ENCODE assay signal across 10 cellular contexts in genomic region chr3:105764378-105765376, GRCh38.
DNase-seq lines count a peak whose midpoint lies in the region; ATAC-seq, FAIRE-seq and TF ChIP-seq lines count a peak whose summit lies in the region.
"Had no signal": no experiment of that assay in that cellular context is flagged by ENCODE, and none has a peak within 500 bp of the region (broad histone marks: within the 10 kb centered on the region; RNA-seq: fewer than 3 reads in every experiment).

No MANE protein-coding gene starts in this region.

- no peak overlapping the region for H3K9ac ChIP-seq in GM12878 (ENCODE audit: control insufficient read depth, insufficient read depth, low read length)

- in situ Hi-C loops in GM12878 (cut with MboI) = no loop called here

- CTCF ChIA-PET in CD8-positive, alpha-beta T cell (lab: Charles Lee) = interaction anchor here (1.6 kb wide), 1 partner anchor 24 kb away, joined by 5 read pairs; no protein-coding TSS in a partner anchor
- CTCF ChIA-PET in GM12878 (lab: Yijun Ruan, JAX) = no interaction called here

- no peak overlapping the region for H3K27ac ChIP-seq in CD8-positive, alpha-beta T cell (ENCODE audit: low read depth, low read length)
- no peak overlapping the region for H3K27ac ChIP-seq in GM12878 (ENCODE audit: control insufficient read depth, insufficient read depth)
- H3K27ac ChIP-seq in osteoblast (ENCODE audit: low read depth, low read length) = no peak overlapping the region

- H3K27me3 Mint-ChIP-seq in CD8-positive, alpha-beta T cell (ENCODE audit: low read depth) = no peaks in the 10 kb centered on the region

- intact Hi-C loops in CD8-positive, alpha-beta T cell (cut with DNase I, micrococcal nuclease) = loop anchor here in 1 of 2 experiments (1.0 to 5.0 kb wide), 3 partner anchors 11 to 42 kb away; no protein-coding TSS in a partner anchor
- intact Hi-C loops in GM12878 (cut with micrococcal nuclease; ENCODE audit: unreplicated experiment) = no loop called here

- H3K79me2 ChIP-seq in GM12878 (ENCODE audit: control insufficient read depth, insufficient read depth, low read length) = no peaks in the 10 kb centered on the region; the same call in none of the 2 replicates
- H3K79me2 ChIP-seq in osteoblast (ENCODE audit: insufficient read depth, low read length) = peaks cover 100% of the 10 kb centered on the region

- H3K36me3 ChIP-seq in CD8-positive, alpha-beta T cell (ENCODE audit: insufficient read depth, low read length) = peaks cover 5% of the 10 kb centered on the region
- H3K36me3 ChIP-seq in GM12878 (ENCODE audit: control insufficient read depth in 2 of 2, insufficient read depth in 2 of 2, low read length in 1 of 2) (peaks cover 0 to 9% of the 10 kb centered on the region in 2 experiments; a peak in 2 of 4 replicates), osteoblast (ENCODE audit: insufficient read depth, low read length) (peaks cover 24% of the 10 kb centered on the region)

- H2AFZ ChIP-seq in GM12878 (ENCODE audit: control insufficient read depth, low read depth, low read length) = no peak overlapping the region
- no peak overlapping the region for H2AFZ ChIP-seq in osteoblast (ENCODE audit: low read length)

- H3K36me3 Mint-ChIP-seq in CD8-positive, alpha-beta T cell = peaks cover 57% of the 10 kb centered on the region

- peak; percentile 7 for FAIRE-seq in GM12878 (lab: Jason Lieb, UNC)

- peaks cover 18% of the 10 kb centered on the region for H3K9me3 Mint-ChIP-seq in CD8-positive, alpha-beta T cell

- no peak for TF ChIP-seq EP300 in GM12878 (IDR thresholded peaks at IDR 0.05; ENCODE audit: borderline replicate concordance in 1 of 2, control insufficient read depth in 1 of 2, low read depth in 2 of 2, low read length in 2 of 2)

- peaks cover 50% of the 10 kb centered on the region for H3K4me1 ChIP-seq in CD8-positive, alpha-beta T cell (ENCODE audit: insufficient read depth, low read length)
- H3K4me1 ChIP-seq in GM12878 (ENCODE audit: control insufficient read depth, insufficient read depth, low read length) = peaks cover 11% of the 10 kb centered on the region
- no peaks in the 10 kb centered on the region for H3K4me1 ChIP-seq in osteoblast (ENCODE audit: insufficient read depth, low read length)

- SMC1A ChIA-PET in GM12878 (lab: Charles Lee; ENCODE audit: uncharacterized antibody, unreplicated experiment) = interaction anchor here (1.0 to 1.5 kb wide), 5 partner anchors 10 to 360 kb away, joined by 3 to 6 read pairs (median 4); no protein-coding TSS in a partner anchor

- H3K4me3 Mint-ChIP-seq in CD8-positive, alpha-beta T cell = peak overlapping the region; percentile 8

- H3K27ac Mint-ChIP-seq in CD8-positive, alpha-beta T cell = peak overlapping the region; percentile 83

- no peak overlapping the region for H3K4me3 ChIP-seq in CD8-positive, alpha-beta T cell (ENCODE audit: low read depth, low read length)
- H3K4me3 ChIP-seq in GM12878 = no peak overlapping the region
- no peak overlapping the region for H3K4me3 ChIP-seq in foreskin fibroblast (ENCODE audit: low read depth in 1 of 2, low read length in 2 of 2)
- H3K4me3 ChIP-seq in osteoblast (ENCODE audit: insufficient read depth, low read length) = no peak overlapping the region

- H4K20me1 ChIP-seq in GM12878 (ENCODE audit: control insufficient read depth, insufficient read depth) (no peaks in the 10 kb centered on the region), osteoblast (ENCODE audit: insufficient read depth, low read length) (peaks cover 25% of the 10 kb centered on the region)

- no peaks in the 10 kb centered on the region for H3K27me3 ChIP-seq in CD8-positive, alpha-beta T cell (ENCODE audit: insufficient read depth, low read length)
- H3K27me3 ChIP-seq in GM12878 (replicated peaks in 1 of 2; ENCODE audit: control insufficient read depth in 2 of 2, insufficient read depth in 2 of 2, low read length in 1 of 2) = no peaks in the 10 kb centered on the region
- H3K27me3 ChIP-seq in osteoblast (ENCODE audit: insufficient read depth, low read length) = no peaks in the 10 kb centered on the region

- BruUV-seq in GM12878 (replicated peaks; lab: Mats Ljungman, UMichigan) = no TSS peak

- TF ChIP-seq RAD21 in GM12878 (IDR thresholded peaks at IDR 0.05; ENCODE audit: insufficient read depth, low read depth, low read length) = no peak

- TF ChIP-seq CTCF in CD8-positive, alpha-beta T cell (IDR thresholded peaks at IDR 0.05) = no peak
- no peak for TF ChIP-seq CTCF in GM12878 (IDR thresholded peaks at IDR 0.05 in 2 of 3, conservative IDR thresholded peaks at IDR 0.05 in 1 of 3; ENCODE audit: control insufficient read depth in 2 of 3, extremely low read depth in 1 of 3, insufficient read depth in 1 of 3, low read depth in 3 of 3, low read length in 3 of 3)
- no peak for TF ChIP-seq CTCF in foreskin fibroblast (IDR thresholded peaks at IDR 0.05; ENCODE audit: low read depth, low read length)
- no peak for TF ChIP-seq CTCF in osteoblast (IDR thresholded peaks at IDR 0.05; ENCODE audit: extremely low read depth, low read depth, low read length)

- 36% methylated on average over 2 of the region's 2 CpGs for WGBS in GM12878 (ENCODE audit: insufficient coverage, insufficient replicate concordance, low lambda C conversion rate, missing lambda C conversion rate)

- no peak for DNase-seq in CD8-positive, alpha-beta T cell
- peak; percentile 51 to 80 for DNase-seq in NOMO-1 (lab: John Stamatoyannopoulos, UW; ENCODE audit: unreplicated experiment in 2 of 2)
- no peak for DNase-seq in GM12878 (ENCODE audit: low read depth, low spot score)
- no peak for DNase-seq in COR-L47 (lab: John Stamatoyannopoulos, UW)
- no peak for DNase-seq in foreskin melanocyte
- DNase-seq in foreskin fibroblast = no peak
- DNase-seq in osteoblast (ENCODE audit: insufficient read length, low spot score, missing footprints) = no peak
- DNase-seq: amniotic stem cell; NK-92 treated with Interleukin-12 subunit alpha and Interleukin-12 subunit beta, amount 100 ng/mL, for 24 hours had no signal

- RAD21 ChIA-PET in GM12878 (lab: Charles Lee; ENCODE audit: unreplicated experiment) = interaction anchor here (0.7 to 1.1 kb wide), 5 partner anchors 40 to 76 kb away, joined by 3 to 5 read pairs (median 3); no protein-coding TSS in a partner anchor

- H3K4me2 ChIP-seq in GM12878 (ENCODE audit: control insufficient read depth, insufficient read depth) (no peak overlapping the region; the same call in 1 of the 2 replicates), osteoblast (ENCODE audit: insufficient read depth, low read length) (no peak overlapping the region)

- ATAC-seq in CD8-positive, alpha-beta T cell = peak; percentile 52
- ATAC-seq in GM21390 (IDR thresholded peaks at IDR 0.05; ENCODE audit: unreplicated experiment) = peak; percentile 77
- peak; percentile 79 for ATAC-seq in GM12878

- H3K4me1 Mint-ChIP-seq in CD8-positive, alpha-beta T cell (ENCODE audit: low read depth) = peaks cover 79% of the 10 kb centered on the region

- H3K9me3 ChIP-seq in CD8-positive, alpha-beta T cell (ENCODE audit: low read length) = no peaks in the 10 kb centered on the region
- peaks cover 20% of the 10 kb centered on the region for H3K9me3 ChIP-seq in GM12878 (replicated peaks; ENCODE audit: control insufficient read depth, insufficient read depth, low read length)
- no peaks in the 10 kb centered on the region for H3K9me3 ChIP-seq in osteoblast (ENCODE audit: low read depth, low read length)

- TF ChIP-seq POLR2A in GM12878 (IDR thresholded peaks at IDR 0.05; ENCODE audit: low read depth, low read length) = no peak

- POLR2A ChIA-PET in CD8-positive, alpha-beta T cell (lab: Charles Lee) = interaction anchor here (0.8 to 1.0 kb wide), 2 partner anchors 8 to 11 kb away, joined by 3 to 4 read pairs; no protein-coding TSS in a partner anchor
- POLR2A ChIA-PET in GM12878 (lab: Charles Lee) = interaction anchor here (0.7 to 1.4 kb wide), 3 partner anchors 13 to 48 kb away, joined by 3 read pairs; no protein-coding TSS in a partner anchor

TF ChIP-seq in GM12878, 131 proteins besides CTCF, POLR2A, EP300 and RAD21 (continues in another document):
- TF ChIP-seq IKZF2 (IDR thresholded peaks at IDR 0.05) (peak; percentile 16 to 19; a peak in 1 of 4 replicates), CREB1 (IDR thresholded peaks at IDR 0.05; ENCODE audit: low read depth) (no peak), NBN (IDR thresholded peaks at IDR 0.05) (no peak), CUX1 (IDR thresholded peaks at IDR 0.05; ENCODE audit: insufficient replicate concordance, low read depth, low read length) (no peak), SPI1 (IDR thresholded peaks at IDR 0.05; ENCODE audit: borderline replicate concordance, insufficient read depth, low read depth, low read length) (no peak)

Comparison
In these comparisons a context has a peak if more than half of its experiments do, and no peak if none do; other contexts are left out.
1. DNase-seq: peak in NOMO-1 (2 of 2); none in CD8-positive, alpha-beta T cell (0 of 7), GM12878 (single experiment), COR-L47 (single experiment), foreskin melanocyte (single experiment), foreskin fibroblast (0 of 2) and osteoblast (single experiment).
2. Peak in every context shown above with its lines, with median percentiles within 50 percentile points of each other: ATAC-seq.